In genomic region chr14:22476882-22477281, GRCh38 we compare ENCODE assay signal across 24 cellular contexts.
A peak's percentile ranks its signal among the peaks of the same experiment; 100 is the strongest.
DNase-seq lines count a peak whose midpoint lies in the region; ATAC-seq and TF ChIP-seq lines count a peak whose summit lies in the region.
"Had no signal": no experiment of that assay in that cellular context is flagged by ENCODE, and none has a peak within 500 bp of the region (broad histone marks: within the 10 kb centered on the region; RNA-seq: fewer than 3 reads in every experiment).

No MANE protein-coding gene starts in this region.

- H3K9me2 ChIP-seq in DOHH2 (replicated peaks; ENCODE audit: control insufficient read depth, low read length), result no peaks in the 10 kb centered on the region

- H3K4me3 Mint-ChIP-seq in activated naive CD4-positive, alpha-beta T cell treated with anti-CD3 and anti-CD28 coated beads for 36 hours, result peak overlapping the region; percentile 27
- H3K4me3 Mint-ChIP-seq in activated T-helper 2 cell treated with anti-CD3 and anti-CD28 coated beads, Interferon-gamma antibody, Interleukin-2, Interleukin-4, amounts not matched to agents 10 μg/mL and 5 μg/mL and 100 μg/mL, durations not matched to agents 14 hours and 24 hours and 36 hours (ENCODE audit: low read depth), result peak overlapping the region; percentile 57
- peak overlapping the region in 1 of 2 donors; percentile 43 for H3K4me3 Mint-ChIP-seq in stimulated activated naive B cell treated with anti-CD40 and anti-IgM and Interleukin-4, amounts not matched to agents 10 μg/mL and 1 μg/mL and 100 μg/mL, for 72 hours
- H3K4me3 Mint-ChIP-seq: central memory CD8-positive, alpha-beta T cell; type B pancreatic cell had no signal

- CTCF ChIA-PET in activated naive CD4-positive, alpha-beta T cell treated with anti-CD3 and anti-CD28 coated beads for 36 hours (lab: Charles Lee), result no interaction called here

- DNase-seq in activated naive CD4-positive, alpha-beta T cell treated with anti-CD3 and anti-CD28 coated beads for 36 hours, result no peak
- no peak for DNase-seq in activated naive CD4-positive, alpha-beta T cell treated with Interleukin-2 at 50 U/mL for 16 hours
- no peak for DNase-seq in activated T-helper 2 cell treated with anti-CD3 and anti-CD28 coated beads, Interferon-gamma antibody, Interleukin-2, Interleukin-4, amounts not matched to agents 10 μg/mL and 5 μg/mL and 100 μg/mL, durations not matched to agents 14 hours and 24 hours and 36 hours (ENCODE audit: low spot score)
- no peak for DNase-seq in stimulated activated naive B cell treated with anti-CD40 and anti-IgM and Interleukin-4, amounts not matched to agents 10 μg/mL and 1 μg/mL and 100 μg/mL, for 72 hours
- no peak for DNase-seq in globus pallidus (ENCODE audit: low spot score)
- no peak for DNase-seq in stimulated activated CD4-positive, alpha-beta T cell treated with anti-CD3 and anti-CD28 coated beads, Interleukin-2, amount 100 ng/mL, for 24 hours
- DNase-seq: activated CD4-positive, CD25-positive, alpha-beta regulatory T cell treated with anti-CD3 and anti-CD28 coated beads, Interleukin-2, amount 50 U/mL, for 72 hours; activated CD8-positive, alpha-beta memory T cell treated with anti-CD3 and anti-CD28 coated beads, Interleukin-2, amount 50 U/mL, for 4 hours; activated gamma-delta T cell; aorta; DMS 273 treated with DMSO at 0.1 percent for 48 hours; foreskin fibroblast; hippocampal formation; NCI-H1092; NCI-H2029; NCI-H345; NCI-H774; small intestine; stomach had no signal

- no peaks in the 10 kb centered on the region for H4K20me1 ChIP-seq in DOHH2 (ENCODE audit: control insufficient read depth, insufficient read depth, low read depth, low read length)

- peaks cover 60% of the 10 kb centered on the region for H3K79me2 ChIP-seq in DOHH2 (ENCODE audit: control insufficient read depth, low read length)

- peak overlapping the region; percentile 92 for H3K27ac ChIP-seq in DOHH2 (ENCODE audit: low read depth, low read length)
- H3K27ac ChIP-seq: epithelial cell of prostate, stomach had no signal

- H3K36me3 Mint-ChIP-seq in activated naive CD4-positive, alpha-beta T cell treated with anti-CD3 and anti-CD28 coated beads for 36 hours (ENCODE audit: low read depth), result peaks cover 14% of the 10 kb centered on the region
- H3K36me3 Mint-ChIP-seq in activated T-helper 2 cell treated with anti-CD3 and anti-CD28 coated beads, Interferon-gamma antibody, Interleukin-2, Interleukin-4, amounts not matched to agents 10 μg/mL and 5 μg/mL and 100 μg/mL, durations not matched to agents 14 hours and 24 hours and 36 hours (ENCODE audit: low read depth), result peaks cover 14% of the 10 kb centered on the region
- peaks cover 3 to 12% of the 10 kb centered on the region in 2 donors for H3K36me3 Mint-ChIP-seq in stimulated activated naive B cell treated with anti-CD40 and anti-IgM and Interleukin-4, amounts not matched to agents 10 μg/mL and 1 μg/mL and 100 μg/mL, for 72 hours
- H3K36me3 Mint-ChIP-seq: type B pancreatic cell had no signal

- peak overlapping the region; percentile 74 for H3K27ac Mint-ChIP-seq in activated naive CD4-positive, alpha-beta T cell treated with anti-CD3 and anti-CD28 coated beads for 36 hours
- H3K27ac Mint-ChIP-seq in activated T-helper 2 cell treated with anti-CD3 and anti-CD28 coated beads, Interferon-gamma antibody, Interleukin-2, Interleukin-4, amounts not matched to agents 10 μg/mL and 5 μg/mL and 100 μg/mL, durations not matched to agents 14 hours and 24 hours and 36 hours, result peak overlapping the region; percentile 42
- peak overlapping the region; percentile 89 for H3K27ac Mint-ChIP-seq in stimulated activated naive B cell treated with anti-CD40 and anti-IgM and Interleukin-4, amounts not matched to agents 10 μg/mL and 1 μg/mL and 100 μg/mL, for 72 hours
- H3K27ac Mint-ChIP-seq: type B pancreatic cell had no signal

- ATAC-seq in stimulated activated naive B cell treated with anti-CD40 and anti-IgM and Interleukin-4, amounts not matched to agents 10 μg/mL and 1 μg/mL and 100 μg/mL, for 72 hours (replicated peaks), result no peak
- ATAC-seq in HG03045 (IDR thresholded peaks at IDR 0.05; ENCODE audit: unreplicated experiment), result no peak

- H3K4me2 ChIP-seq in DOHH2 (ENCODE audit: low read length), result peak overlapping the region; percentile 69

- peaks cover 38% of the 10 kb centered on the region for H3F3A ChIP-seq in DOHH2 (ENCODE audit: control insufficient read depth, insufficient read depth)

- H3K36me3 ChIP-seq in DOHH2 (ENCODE audit: control insufficient read depth, low read length), result no peaks in the 10 kb centered on the region; the same call in 1 of the 2 replicates
- H3K36me3 ChIP-seq: stomach had no signal

- H3K4me3 ChIP-seq in DOHH2 (ENCODE audit: low read length), result peak overlapping the region; percentile 65
- H3K4me3 ChIP-seq: stomach had no signal

- no peaks in the 10 kb centered on the region for H3K9me3 ChIP-seq in DOHH2 (ENCODE audit: control insufficient read depth, insufficient read depth, low read length)
- H3K9me3 ChIP-seq: stomach had no signal

- H3K9me3 Mint-ChIP-seq in activated naive CD4-positive, alpha-beta T cell treated with anti-CD3 and anti-CD28 coated beads for 36 hours, result no peaks in the 10 kb centered on the region
- H3K9me3 Mint-ChIP-seq in activated T-helper 2 cell treated with anti-CD3 and anti-CD28 coated beads, Interferon-gamma antibody, Interleukin-2, Interleukin-4, amounts not matched to agents 10 μg/mL and 5 μg/mL and 100 μg/mL, durations not matched to agents 14 hours and 24 hours and 36 hours, result no peaks in the 10 kb centered on the region
- no peaks in the 10 kb centered on the region for H3K9me3 Mint-ChIP-seq in stimulated activated naive B cell treated with anti-CD40 and anti-IgM and Interleukin-4, amounts not matched to agents 10 μg/mL and 1 μg/mL and 100 μg/mL, for 72 hours
- H3K9me3 Mint-ChIP-seq: central memory CD8-positive, alpha-beta T cell; type B pancreatic cell had no signal

- no peaks in the 10 kb centered on the region for H3K27me3 ChIP-seq in DOHH2 (ENCODE audit: control insufficient read depth, low read length)
- H3K27me3 ChIP-seq: stomach had no signal

- peaks cover 100% of the 10 kb centered on the region for H3K4me1 ChIP-seq in DOHH2 (ENCODE audit: control insufficient read depth, low read length)

- no peak for TF ChIP-seq CTCF in DOHH2 (IDR thresholded peaks at IDR 0.05; ENCODE audit: low read depth, low read length, poor library complexity, severe bottlenecking)

- no peaks in the 10 kb centered on the region for H3K27me3 Mint-ChIP-seq in activated naive CD4-positive, alpha-beta T cell treated with anti-CD3 and anti-CD28 coated beads for 36 hours (ENCODE audit: low read depth)
- no peaks in the 10 kb centered on the region for H3K27me3 Mint-ChIP-seq in activated T-helper 2 cell treated with anti-CD3 and anti-CD28 coated beads, Interferon-gamma antibody, Interleukin-2, Interleukin-4, amounts not matched to agents 10 μg/mL and 5 μg/mL and 100 μg/mL, durations not matched to agents 14 hours and 24 hours and 36 hours (ENCODE audit: low read depth)
- H3K27me3 Mint-ChIP-seq in stimulated activated naive B cell treated with anti-CD40 and anti-IgM and Interleukin-4, amounts not matched to agents 10 μg/mL and 1 μg/mL and 100 μg/mL, for 72 hours, result no peaks in the 10 kb centered on the region
- H3K27me3 Mint-ChIP-seq: central memory CD8-positive, alpha-beta T cell had no signal

- intact Hi-C loops in activated naive CD4-positive, alpha-beta T cell treated with anti-CD3 and anti-CD28 coated beads for 36 hours (cut with micrococcal nuclease), result no loop called here
- intact Hi-C loops in activated T-helper 2 cell treated with anti-CD3 and anti-CD28 coated beads, Interferon-gamma antibody, Interleukin-2, Interleukin-4, amounts not matched to agents 10 μg/mL and 5 μg/mL and 100 μg/mL, durations not matched to agents 14 hours and 24 hours and 36 hours (cut with micrococcal nuclease), result loop anchor here (10.0 kb wide), 1 partner anchor 92 kb away; no protein-coding TSS in a partner anchor

- H3K4me1 Mint-ChIP-seq in activated naive CD4-positive, alpha-beta T cell treated with anti-CD3 and anti-CD28 coated beads for 36 hours (ENCODE audit: low read depth), result no peaks in the 10 kb centered on the region
- H3K4me1 Mint-ChIP-seq in activated T-helper 2 cell treated with anti-CD3 and anti-CD28 coated beads, Interferon-gamma antibody, Interleukin-2, Interleukin-4, amounts not matched to agents 10 μg/mL and 5 μg/mL and 100 μg/mL, durations not matched to agents 14 hours and 24 hours and 36 hours (ENCODE audit: low read depth), result no peaks in the 10 kb centered on the region
- H3K4me1 Mint-ChIP-seq in stimulated activated naive B cell treated with anti-CD40 and anti-IgM and Interleukin-4, amounts not matched to agents 10 μg/mL and 1 μg/mL and 100 μg/mL, for 72 hours, result peaks cover 60 to 92% of the 10 kb centered on the region in 2 donors
- H3K4me1 Mint-ChIP-seq: central memory CD8-positive, alpha-beta T cell had no signal
